Comparison of ENCODE assay signal across 11 cellular contexts in genomic region chr2:223075301-223076270, GRCh38. TPM values are rescaled to one million over a fixed set of nuclear protein-coding genes. Genes with fewer than 3 reads are reported as not detected.
DNase-seq lines count a peak whose midpoint lies in the region; ATAC-seq and TF ChIP-seq lines count a peak whose summit lies in the region.
"Had no signal": no experiment of that assay in that cellular context is flagged by ENCODE, and none has a peak within 500 bp of the region (broad histone marks: within the 10 kb centered on the region; RNA-seq: fewer than 3 reads in every experiment).

No MANE protein-coding gene starts in this region.

- no peaks in the 10 kb centered on the region for H3K9me3 ChIP-seq in right cardiac atrium (ENCODE audit: control insufficient read depth, low read length)
- H3K9me3 ChIP-seq: prostate gland, SJCRH30 had no signal

- no peaks in the 10 kb centered on the region for H3K27me3 ChIP-seq in right cardiac atrium (ENCODE audit: control insufficient read depth, insufficient read depth)

- no peak overlapping the region for H3K27ac Mint-ChIP-seq in CD14-positive monocyte

- ATAC-seq in GM19324 (IDR thresholded peaks at IDR 0.05; ENCODE audit: low FRiP score, unreplicated experiment) (peak; percentile 88), HG02678 (IDR thresholded peaks at IDR 0.05; ENCODE audit: unreplicated experiment) (peak; percentile 86), HG03521 (IDR thresholded peaks at IDR 0.05; ENCODE audit: unreplicated experiment) (peak; percentile 79), right cardiac atrium (no peak)
- ATAC-seq: left ventricle myocardium superior had no signal

- H3K27me3 Mint-ChIP-seq in CD14-positive monocyte (ENCODE audit: low read depth in 3 of 3), result peaks cover 0 to 4% (median 3%) of the 10 kb centered on the region in 3 donors

- intact Hi-C loops in right cardiac atrium (cut with DNase I), result no loop called here
- intact Hi-C loops in CD14-positive monocyte (cut with micrococcal nuclease), result no loop called here

- H3K27ac ChIP-seq in right cardiac atrium (ENCODE audit: low read length), result no peak overlapping the region
- H3K27ac ChIP-seq: prostate gland, SJCRH30 had no signal

- H3K36me3 Mint-ChIP-seq in CD14-positive monocyte, result no peaks in the 10 kb centered on the region

- no peaks in the 10 kb centered on the region for H3K4me1 Mint-ChIP-seq in CD14-positive monocyte

- no peaks in the 10 kb centered on the region for H3K4me1 ChIP-seq in right cardiac atrium (ENCODE audit: control insufficient read depth, insufficient read depth, low read length)
- H3K4me1 ChIP-seq: prostate gland, SJCRH30 had no signal

- no peak overlapping the region for H3K4me3 Mint-ChIP-seq in CD14-positive monocyte

- DNase-seq in myocyte (ENCODE audit: low read depth) (peak; percentile 6), right cardiac atrium (no peak), NCI-H446 treated with DMSO at 0.1 percent for 48 hours (lab: John Stamatoyannopoulos, UW) (no peak), middle frontal gyrus (ENCODE audit: extremely low spot score, low spot score) (no peak), CD14-positive monocyte (ENCODE audit: low spot score) (no peak)
- DNase-seq: left ventricle myocardium superior, SJCRH30 had no signal

- 81% methylated on average over 6 of the region's 6 CpGs for WGBS in right cardiac atrium

- no peak overlapping the region for H3K4me3 ChIP-seq in right cardiac atrium (ENCODE audit: low read length)
- H3K4me3 ChIP-seq: prostate gland, SJCRH30 had no signal

- peaks cover 0 to 5% (median 3%) of the 10 kb centered on the region in 7 donors for H3K9me3 Mint-ChIP-seq in CD14-positive monocyte

- no peak for TF ChIP-seq CTCF in CD14-positive monocyte (IDR thresholded peaks at IDR 0.05)

RNA-seq across cellular contexts. Expression of gene KCNE4, which starts 23.6 kb away (rescaled TPM):
- total RNA-seq in myocyte (27.1 and 27.9 TPM in 2 replicates), right cardiac atrium (1 to 10 TPM; 2.2 to 5.0 (median 3.4) TPM)
- 38.1 TPM for polyA plus RNA-seq in myocyte (2012)
- polyA plus RNA-seq in right cardiac atrium (3.3 TPM), CD14-positive monocyte (not detected)

Comparison
In these comparisons a context has a peak if more than half of its experiments do, and no peak if none do; other contexts are left out.
1. ATAC-seq: peak in GM19324 (single experiment), HG02678 (single experiment) and HG03521 (single experiment); none in right cardiac atrium (0 of 2).